11 cellular contexts compared by ENCODE assay signal in the genomic region with DNA sequence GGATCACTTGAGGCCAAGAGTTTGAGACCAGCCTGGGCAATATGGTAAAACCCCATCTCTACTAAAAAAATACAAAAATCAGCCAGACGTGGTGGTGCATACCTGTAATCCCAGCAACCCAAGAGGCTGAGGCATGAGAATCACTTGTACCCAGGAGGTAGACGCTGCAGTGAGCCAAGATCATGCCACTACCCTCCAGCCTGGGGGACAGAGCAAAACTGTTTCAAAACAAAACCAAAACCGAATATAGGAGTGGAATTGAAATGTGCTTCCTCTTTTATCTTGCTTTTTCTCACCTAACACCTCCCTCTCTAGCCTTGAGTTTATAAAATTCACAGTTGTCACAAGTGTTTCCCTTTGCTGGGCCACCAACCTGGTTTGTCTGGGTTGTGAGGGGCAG.
DNase-seq lines count a peak whose midpoint lies in the region; ATAC-seq and TF ChIP-seq lines count a peak whose summit lies in the region.
"Had no signal": no experiment of that assay in that cellular context is flagged by ENCODE, and none has a peak within 500 bp of the region (broad histone marks: within the 10 kb centered on the region; RNA-seq: fewer than 3 reads in every experiment).

No MANE protein-coding gene starts in this region.

- peaks cover 0 to 4% of the 10 kb centered on the region in 2 donors for H3K4me1 ChIP-seq in uterus

- no peaks in the 10 kb centered on the region for H3K9me3 ChIP-seq in uterus

- peaks cover 0 to 2% of the 10 kb centered on the region in 2 donors for H3K9me3 Mint-ChIP-seq in effector memory CD8-positive, alpha-beta T cell
- no peaks in the 10 kb centered on the region for H3K9me3 Mint-ChIP-seq in activated T-cell treated with anti-CD3 and anti-CD28 coated beads, Interleukin-2, amount 50 U/mL, for 24 hours

- no peak for TF ChIP-seq POLR2A in uterus (IDR thresholded peaks at IDR 0.05)

- intact Hi-C loops in uterus (cut with DNase I; ENCODE audit: low total_unique reads) = no loop called here

- H3K27me3 Mint-ChIP-seq in effector memory CD8-positive, alpha-beta T cell = no peaks in the 10 kb centered on the region
- peaks cover 2% of the 10 kb centered on the region for H3K27me3 Mint-ChIP-seq in activated T-cell treated with anti-CD3 and anti-CD28 coated beads, Interleukin-2, amount 50 U/mL, for 24 hours

- peak overlapping the region in 1 of 2 donors; percentile 17 for H3K27ac Mint-ChIP-seq in effector memory CD8-positive, alpha-beta T cell
- H3K27ac Mint-ChIP-seq in activated T-cell treated with anti-CD3 and anti-CD28 coated beads, Interleukin-2, amount 50 U/mL, for 24 hours = no peak overlapping the region

- TF ChIP-seq CTCF in omental fat pad (IDR thresholded peaks at IDR 0.05) (no peak), uterus (IDR thresholded peaks at IDR 0.05) (no peak)

- H3K4me1 Mint-ChIP-seq in effector memory CD8-positive, alpha-beta T cell (ENCODE audit: low read depth in 2 of 2) = peaks cover 0 to 5% of the 10 kb centered on the region in 2 donors
- H3K4me1 Mint-ChIP-seq in activated T-cell treated with anti-CD3 and anti-CD28 coated beads, Interleukin-2, amount 50 U/mL, for 24 hours (ENCODE audit: low read depth) = peaks cover 2% of the 10 kb centered on the region

- H3K27ac ChIP-seq in uterus = no peak overlapping the region
- H3K27ac ChIP-seq: cardiac muscle cell had no signal

- H3K4me3 Mint-ChIP-seq in effector memory CD8-positive, alpha-beta T cell = no peak overlapping the region
- no peak overlapping the region for H3K4me3 Mint-ChIP-seq in activated T-cell treated with anti-CD3 and anti-CD28 coated beads, Interleukin-2, amount 50 U/mL, for 24 hours

- ATAC-seq in GM18861 (IDR thresholded peaks at IDR 0.05; ENCODE audit: unreplicated experiment) (peak; percentile 96), GM21528 (IDR thresholded peaks at IDR 0.05; ENCODE audit: low FRiP score, unreplicated experiment) (peak; percentile 96), HG03175 (IDR thresholded peaks at IDR 0.05; ENCODE audit: unreplicated experiment) (peak; percentile 98), omental fat pad (ENCODE audit: low FRiP score) (no peak)
- peak; percentile 46 for ATAC-seq in effector memory CD8-positive, alpha-beta T cell (replicated peaks)

- DNase-seq in effector memory CD8-positive, alpha-beta T cell = no peak
- no peak for DNase-seq in activated T-cell treated with anti-CD3 and anti-CD28 coated beads, Interleukin-2, amount 50 U/mL, for 24 hours
- DNase-seq in omental fat pad (ENCODE audit: low spot score) = no peak
- DNase-seq in uterus = no peak
- no peak for DNase-seq in NCI-H510A (lab: John Stamatoyannopoulos, UW)
- DNase-seq: DMS53; stimulated activated naive CD4-positive, alpha-beta T cell had no signal

- H3K36me3 ChIP-seq in uterus = no peaks in the 10 kb centered on the region
- H3K36me3 ChIP-seq: cardiac muscle cell had no signal

- no peak overlapping the region for H3K4me3 ChIP-seq in uterus
- H3K4me3 ChIP-seq: cardiac muscle cell had no signal

- H3K36me3 Mint-ChIP-seq in effector memory CD8-positive, alpha-beta T cell (ENCODE audit: insufficient read depth) = no peaks in the 10 kb centered on the region
- H3K36me3 Mint-ChIP-seq in activated T-cell treated with anti-CD3 and anti-CD28 coated beads, Interleukin-2, amount 50 U/mL, for 24 hours (ENCODE audit: low read depth) = no peaks in the 10 kb centered on the region

- H3K27me3 ChIP-seq in uterus = no peaks in the 10 kb centered on the region
- H3K27me3 ChIP-seq: cardiac muscle cell had no signal
